ENCODE assay signal across 7 cellular contexts in genomic region chr19:43826787-43827754, GRCh38.
DNase-seq lines count a peak whose midpoint lies in the region; ATAC-seq lines count a peak whose summit lies in the region.

TSS of gene ZNF283 (plus strand) at chr19:43827321. CDS start at chr19:43833505, 6,184 bp downstream.

- H3K27ac ChIP-seq in cingulate gyrus (ENCODE audit: low read depth, low read length) = peak within 1 kb of the TSS; percentile 1

- peak; percentile 58 to 90 for DNase-seq in NCI-H446 (lab: John Stamatoyannopoulos, UW)
- DNase-seq in activated CD4-positive, alpha-beta T cell treated with anti-CD3 and anti-CD28 coated beads for 1 hour = peak; percentile 74
- peak; percentile 90 for DNase-seq in kidney glomerular epithelial cell (lab: John Stamatoyannopoulos, UW)
- peak; percentile 91 for DNase-seq in stimulated activated CD4-positive, alpha-beta T cell treated with anti-CD3 and anti-CD28 coated beads, Interleukin-15, amount 100 ng/mL, for 24 hours

- peak; percentile 63 for ATAC-seq in GM18508 (IDR thresholded peaks at IDR 0.05; ENCODE audit: insufficient read depth, unreplicated experiment)
- peak; percentile 85 for ATAC-seq in HG03108 (IDR thresholded peaks at IDR 0.05; ENCODE audit: unreplicated experiment)

Comparison
In these comparisons a context has a peak if more than half of its experiments do, and no peak if none do; other contexts are left out.
1. Peak in every context shown above with its lines: DNase-seq, ATAC-seq and H3K27ac ChIP-seq.